22 cellular contexts compared by ENCODE assay signal in the genomic region with DNA sequence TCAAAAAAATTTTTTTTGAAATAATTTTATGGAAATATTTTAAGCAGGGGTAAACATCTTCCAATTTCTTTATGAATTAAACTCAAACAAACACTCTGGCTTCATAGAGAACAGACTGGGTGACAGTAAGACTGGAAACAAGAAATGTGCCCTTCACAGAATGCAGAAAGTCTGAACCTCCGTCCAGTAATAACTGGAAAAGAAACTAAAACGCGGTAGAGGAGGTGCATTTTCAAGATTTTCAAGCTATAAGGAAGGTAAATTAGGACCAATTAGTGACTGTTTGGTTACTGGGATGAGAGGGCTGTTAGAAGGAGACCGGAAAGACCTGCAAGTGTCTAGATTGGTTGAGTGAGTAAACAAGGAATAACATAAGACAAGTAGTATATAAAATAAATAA.
A peak's percentile ranks its signal among the peaks of the same experiment; 100 is the strongest.
DNase-seq lines count a peak whose midpoint lies in the region; ATAC-seq and TF ChIP-seq lines count a peak whose summit lies in the region.
"Had no signal": no experiment of that assay in that cellular context is flagged by ENCODE, and none has a peak within 500 bp of the region (broad histone marks: within the 10 kb centered on the region; RNA-seq: fewer than 3 reads in every experiment).

No MANE protein-coding gene starts in this region.

- no peaks in the 10 kb centered on the region for H3K36me3 ChIP-seq in GM06990 (ENCODE audit: control insufficient read depth, insufficient read depth, low read length)
- H3K36me3 ChIP-seq: ascending aorta, MG63 had no signal

- DNase-seq in GM06990 (ENCODE audit: extremely low read depth, insufficient read length) (peak; percentile 18), GM19238 (ENCODE audit: insufficient read length, low spot score) (peak; percentile 1), natural killer cell (no peak), AG08396 (ENCODE audit: low spot score) (no peak), HuH-7 (ENCODE audit: low spot score) (no peak)
- DNase-seq in activated CD4-positive, alpha-beta T cell treated with anti-CD3 and anti-CD28 coated beads, Interleukin-2, amount 50 U/mL, for 1 hour: no peak
- DNase-seq: activated T-cell treated with anti-CD3 and anti-CD28 coated beads, Interleukin-2, amount 50 U/mL, for 48 hours; DMS79 treated with DMSO at 0.1 percent for 48 hours; effector CD8-positive, alpha-beta T cell; GOT3; hypothalamus; MG63; PC-3; psoas muscle; SIG-M5; stimulated activated CD4-positive, alpha-beta T cell treated with anti-CD3 and anti-CD28 coated beads, Interleukin-4, amount 100 ng/mL, for 24 hours had no signal

- no peak overlapping the region for H3K4me3 ChIP-seq in GM06990 (replicated peaks; ENCODE audit: low read depth, low read length)
- H3K4me3 ChIP-seq: ascending aorta, MG63, psoas muscle, smooth muscle cell had no signal

- H3K27me3 ChIP-seq in GM06990 (replicated peaks; ENCODE audit: control insufficient read depth, insufficient read depth, low read length): no peaks in the 10 kb centered on the region
- H3K27me3 ChIP-seq: ascending aorta, MG63 had no signal

- peak; percentile 60 for ATAC-seq in GM21737 (IDR thresholded peaks at IDR 0.05; ENCODE audit: unreplicated experiment)
- peak; percentile 78 for ATAC-seq in HG03439 (IDR thresholded peaks at IDR 0.05; ENCODE audit: unreplicated experiment)
- no peak for ATAC-seq in natural killer cell
- ATAC-seq: PC-3, psoas muscle had no signal

- no peak overlapping the region for H3K4me3 Mint-ChIP-seq in natural killer cell
- H3K4me3 Mint-ChIP-seq: activated naive CD4-positive, alpha-beta T cell treated with anti-CD3 and anti-CD28 coated beads, Interleukin-2, amount 50 U/mL, for 24 hours; type B pancreatic cell had no signal

- intact Hi-C loops in natural killer cell (cut with micrococcal nuclease): no loop called here

- TF ChIP-seq CTCF in GM06990 (IDR thresholded peaks at IDR 0.05; ENCODE audit: insufficient read depth, low read length, poor library complexity, severe bottlenecking) (no peak), natural killer cell (IDR thresholded peaks at IDR 0.05) (no peak)

- H3K4me1 Mint-ChIP-seq in natural killer cell: no peaks in the 10 kb centered on the region
- H3K4me1 Mint-ChIP-seq: activated naive CD4-positive, alpha-beta T cell treated with anti-CD3 and anti-CD28 coated beads, Interleukin-2, amount 50 U/mL, for 24 hours had no signal

- H3K36me3 Mint-ChIP-seq in natural killer cell: peaks cover 5% of the 10 kb centered on the region
- H3K36me3 Mint-ChIP-seq: activated naive CD4-positive, alpha-beta T cell treated with anti-CD3 and anti-CD28 coated beads, Interleukin-2, amount 50 U/mL, for 24 hours; type B pancreatic cell had no signal

- H3K9me3 Mint-ChIP-seq in natural killer cell: no peaks in the 10 kb centered on the region
- H3K9me3 Mint-ChIP-seq: activated naive CD4-positive, alpha-beta T cell treated with anti-CD3 and anti-CD28 coated beads, Interleukin-2, amount 50 U/mL, for 24 hours; type B pancreatic cell had no signal

- H3K27me3 Mint-ChIP-seq in natural killer cell (ENCODE audit: low read depth in 2 of 2): no peaks in the 10 kb centered on the region
- H3K27me3 Mint-ChIP-seq: activated naive CD4-positive, alpha-beta T cell treated with anti-CD3 and anti-CD28 coated beads, Interleukin-2, amount 50 U/mL, for 24 hours; type B pancreatic cell had no signal

- H3K27ac Mint-ChIP-seq in natural killer cell: no peak overlapping the region
- H3K27ac Mint-ChIP-seq: activated naive CD4-positive, alpha-beta T cell treated with anti-CD3 and anti-CD28 coated beads, Interleukin-2, amount 50 U/mL, for 24 hours; type B pancreatic cell had no signal

Comparison
In these comparisons a context has a peak if more than half of its experiments do, and no peak if none do; other contexts are left out.
1. DNase-seq: peak in GM06990 (single experiment) and GM19238 (single experiment); none in natural killer cell (single experiment), AG08396 (single experiment), HuH-7 (single experiment) and activated CD4-positive, alpha-beta T cell treated with anti-CD3 and anti-CD28 coated beads, Interleukin-2, amount 50 U/mL, for 1 hour (single experiment).
2. ATAC-seq: peak in GM21737 (single experiment) and HG03439 (single experiment); none in natural killer cell (0 of 3).